ENCODE assay signal across 9 cellular contexts in genomic region chr15:36468746-36469145, GRCh38.
DNase-seq lines count a peak whose midpoint lies in the region; ATAC-seq, FAIRE-seq and TF ChIP-seq lines count a peak whose summit lies in the region.
"Had no signal": no experiment of that assay in that cellular context is flagged by ENCODE, and none has a peak within 500 bp of the region (broad histone marks: within the 10 kb centered on the region; RNA-seq: fewer than 3 reads in every experiment).

No MANE protein-coding gene starts in this region.

- ATAC-seq in Right ventricle myocardium superior (ENCODE audit: poor library complexity) (peak; percentile 49), GM21576 (IDR thresholded peaks at IDR 0.05; ENCODE audit: unreplicated experiment) (no peak)

- H3K9ac ChIP-seq in astrocyte (ENCODE audit: low read length), result peak overlapping the region; percentile 32

- DNase-seq in Right ventricle myocardium superior (no peak), right atrium auricular region (ENCODE audit: low spot score) (no peak), astrocyte (ENCODE audit: low read depth) (peak; percentile 97), hepatic stellate cell (ENCODE audit: low spot score) (peak; percentile 8), testis (no peak), DMS53 (lab: John Stamatoyannopoulos, UW) (no peak), NCI-H446 treated with DMSO at 0.1 percent for 48 hours (lab: John Stamatoyannopoulos, UW) (no peak)
- DNase-seq: effector CD4-positive, alpha-beta T cell had no signal

- no peak overlapping the region for H3K27ac ChIP-seq in right atrium auricular region
- peak overlapping the region; percentile 53 for H3K27ac ChIP-seq in astrocyte (ENCODE audit: low read depth, low read length)
- H3K27ac ChIP-seq in testis, result no peak overlapping the region

- no peaks in the 10 kb centered on the region for H4K20me1 ChIP-seq in astrocyte (ENCODE audit: insufficient read depth, low read length)

- H3K9me3 ChIP-seq in right atrium auricular region (no peaks in the 10 kb centered on the region), astrocyte (ENCODE audit: insufficient read depth, low read depth, low read length) (no peaks in the 10 kb centered on the region), testis (no peaks in the 10 kb centered on the region)

- no peak for FAIRE-seq in astrocyte (lab: Jason Lieb, UNC)

- peak overlapping the region; percentile 50 for H2AFZ ChIP-seq in astrocyte (ENCODE audit: low read depth, low read length)

- H3K4me3 Mint-ChIP-seq in astrocyte (ENCODE audit: unreplicated experiment), result no peak overlapping the region

- no peaks in the 10 kb centered on the region for H3K27me3 Mint-ChIP-seq in astrocyte (ENCODE audit: low read depth, unreplicated experiment)

- peaks cover 2% of the 10 kb centered on the region for H3K9me3 Mint-ChIP-seq in astrocyte (ENCODE audit: unreplicated experiment)

- H3K4me1 ChIP-seq in right atrium auricular region (no peaks in the 10 kb centered on the region), astrocyte (ENCODE audit: insufficient read depth, low read length) (peaks cover 15% of the 10 kb centered on the region), testis (no peaks in the 10 kb centered on the region)

- no peaks in the 10 kb centered on the region for H3K79me2 ChIP-seq in astrocyte (ENCODE audit: insufficient read depth, low read length)

- H3K36me3 ChIP-seq in right atrium auricular region, result no peaks in the 10 kb centered on the region
- H3K36me3 ChIP-seq in astrocyte (ENCODE audit: insufficient read depth, low read length), result no peaks in the 10 kb centered on the region
- H3K36me3 ChIP-seq in testis (ENCODE audit: low read depth, missing control alignments), result no peaks in the 10 kb centered on the region

- H3K36me3 Mint-ChIP-seq in astrocyte (ENCODE audit: low read depth, unreplicated experiment), result no peaks in the 10 kb centered on the region

- 78 to 79% methylated on average over 5 of the region's 5 CpGs for WGBS in testis, 2 donors

- no peak for TF ChIP-seq CTCF in right atrium auricular region (IDR thresholded peaks at IDR 0.05)
- TF ChIP-seq CTCF in astrocyte (IDR thresholded peaks at IDR 0.05; ENCODE audit: insufficient read depth, low read depth, low read length), result no peak
- TF ChIP-seq CTCF in testis (IDR thresholded peaks at IDR 0.05), result no peak

- intact Hi-C loops in Right ventricle myocardium superior (cut with DNase I), result no loop called here
- intact Hi-C loops in testis (cut with DNase I; ENCODE audit: low total_unique reads), result no loop called here

- H3K27me3 ChIP-seq in right atrium auricular region (no peaks in the 10 kb centered on the region), astrocyte (ENCODE audit: insufficient read depth, low read length) (no peaks in the 10 kb centered on the region), testis (no peaks in the 10 kb centered on the region)

- peaks cover 21% of the 10 kb centered on the region for H3K4me1 Mint-ChIP-seq in astrocyte (ENCODE audit: low read depth, unreplicated experiment)

- peak overlapping the region; percentile 49 for H3K4me2 ChIP-seq in astrocyte (ENCODE audit: low read length)

- H3K27ac Mint-ChIP-seq in astrocyte (ENCODE audit: unreplicated experiment), result peak overlapping the region; percentile 91

- TF ChIP-seq POLR2A in testis (IDR thresholded peaks at IDR 0.05), result no peak

- H3K4me3 ChIP-seq in right atrium auricular region (no peak overlapping the region), astrocyte (ENCODE audit: insufficient read depth, low read depth, low read length) (no peak overlapping the region), testis (no peak overlapping the region)

Comparison
In these comparisons a context has a peak if more than half of its experiments do, and no peak if none do; other contexts are left out.
1. DNase-seq: peak in astrocyte (single experiment) and hepatic stellate cell (single experiment); none in Right ventricle myocardium superior (single experiment), right atrium auricular region (single experiment), testis (single experiment), DMS53 (single experiment) and NCI-H446 treated with DMSO at 0.1 percent for 48 hours (single experiment).